In genomic region chr20:62366370-62367135, GRCh38 we compare ENCODE assay signal across 8 cellular contexts. TPM values are rescaled to one million over a fixed set of nuclear protein-coding genes. Genes with fewer than 3 reads are reported as not detected.
DNase-seq lines count a peak whose midpoint lies in the region; ATAC-seq, FAIRE-seq and TF ChIP-seq lines count a peak whose summit lies in the region.

No MANE protein-coding gene starts in this region.

- H3K36me3 Mint-ChIP-seq in activated naive CD4-positive, alpha-beta T cell treated with anti-CD3 and anti-CD28 coated beads, Interleukin-2, amount 50 U/mL, for 72 hours = no peaks in the 10 kb centered on the region

- H3K4me3 ChIP-seq in HUES6 (ENCODE audit: low read depth, low read length) (peak overlapping the region; percentile 70), K562 (peak overlapping the region; percentile 78), kidney (ENCODE audit: low read length in 2 of 2) (peak overlapping the region; percentile 73 to 76)

- intact Hi-C loops in K562 (cut with micrococcal nuclease) = loop anchor here (5.0 kb wide), 1 partner anchor 64 kb away; the partner anchor contains the start of gene ADRM1
- intact Hi-C loops in kidney (cut with DNase I) = no loop called here

- POLR2A ChIA-PET in K562 (lab: Yijun Ruan, JAX) = interaction anchor here (0.6 to 1.6 kb wide), 10 partner anchors 9 to 243 kb away, joined by 3 to 11 read pairs (median 4); partner anchors contain the start of gene RPS21

- peak overlapping the region; percentile 57; the same call in 1 of the 2 replicates for H2AFZ ChIP-seq in K562 (ENCODE audit: low read depth, low read length)

- peak overlapping the region; percentile 85 for H3K4me2 ChIP-seq in K562 (ENCODE audit: insufficient read depth, low read length)

- H3K79me2 ChIP-seq in K562 (ENCODE audit: control insufficient read depth, insufficient read depth, low read length) = peaks cover 48% of the 10 kb centered on the region

- TF ChIP-seq EP300 in K562 (IDR thresholded peaks at IDR 0.05; ENCODE audit: low read length) = no peak

- FAIRE-seq in K562 (lab: Jason Lieb, UNC) = no peak
- FAIRE-seq in kidney (lab: Jason Lieb, UNC) = no peak

- H3K9me1 ChIP-seq in K562 (ENCODE audit: control insufficient read depth, insufficient read depth, low read length) = peaks cover 4% of the 10 kb centered on the region

- H3K9me3 ChIP-seq in HUES6 (ENCODE audit: control insufficient read depth, insufficient read depth, low read depth, low read length) = no peaks in the 10 kb centered on the region
- H3K9me3 ChIP-seq in K562 (replicated peaks; ENCODE audit: control insufficient read depth, insufficient read depth, low read depth, low read length) = no peaks in the 10 kb centered on the region
- H3K9me3 ChIP-seq in kidney (ENCODE audit: control insufficient read depth in 1 of 2, low read length in 2 of 2) = no peaks in the 10 kb centered on the region

- in situ Hi-C loops in K562 (cut with MboI) = loop anchor here (5.0 to 10.0 kb wide), 2 partner anchors 59 to 372 kb away; no protein-coding TSS in a partner anchor

- 3% methylated on average over 26 of the region's 72 CpGs for WGBS in K562 (ENCODE audit: insufficient coverage, low coverage, missing lambda C conversion rate)

- H3K27ac Mint-ChIP-seq in activated naive CD4-positive, alpha-beta T cell treated with anti-CD3 and anti-CD28 coated beads, Interleukin-2, amount 50 U/mL, for 72 hours = no peak overlapping the region

- no peak for TF ChIP-seq RAD21 in K562 (CRISPR knock-in tag; conservative IDR thresholded peaks at IDR 0.05 in 1 of 2, IDR thresholded peaks at IDR 0.05 in 1 of 2)

- CTCF ChIA-PET in K562 (lab: Yijun Ruan, JAX; ENCODE audit: low intra/inter-chr PET ratio) = no interaction called here

- no peaks in the 10 kb centered on the region for H3K9me3 Mint-ChIP-seq in activated naive CD4-positive, alpha-beta T cell treated with anti-CD3 and anti-CD28 coated beads, Interleukin-2, amount 50 U/mL, for 72 hours

- H3K27me3 ChIP-seq in HUES6 (ENCODE audit: control insufficient read depth, insufficient read depth, low read length) (no peaks in the 10 kb centered on the region), K562 (ENCODE audit: control insufficient read depth in 2 of 2, insufficient read depth in 2 of 2, low read length in 2 of 2) (no peaks in the 10 kb centered on the region)

- no peak for TF ChIP-seq CTCF in K562 (IDR thresholded peaks at IDR 0.05 in 2 of 3, conservative IDR thresholded peaks at IDR 0.05 in 1 of 3; ENCODE audit: insufficient read depth in 2 of 3, low read depth in 1 of 3, low read length in 3 of 3)
- no peak for TF ChIP-seq CTCF in kidney (IDR thresholded peaks at IDR 0.05; ENCODE audit: borderline replicate concordance, extremely low read depth, insufficient read depth)

- ATAC-seq in K562 = peak; percentile 64
- no peak for ATAC-seq in activated naive CD4-positive, alpha-beta T cell treated with anti-CD3 and anti-CD28 coated beads, Interleukin-2, amount 50 U/mL, for 72 hours
- no peak for ATAC-seq in HG02588 (IDR thresholded peaks at IDR 0.05; ENCODE audit: unreplicated experiment)

- 0 out of 2 replicates have a peak, but pooled peaks have one; percentile 28 for TF ChIP-seq POLR2A in K562 (conservative IDR thresholded peaks at IDR 0.05)

- H3K4me1 ChIP-seq in HUES6 (ENCODE audit: control insufficient read depth, insufficient read depth, low read length) (peaks cover 69% of the 10 kb centered on the region), K562 (replicated peaks in 1 of 2; ENCODE audit: control insufficient read depth in 2 of 2, insufficient read depth in 2 of 2, low read length in 2 of 2) (peaks cover 57 to 100% of the 10 kb centered on the region in 2 experiments), kidney (ENCODE audit: control insufficient read depth in 1 of 2, insufficient read depth in 1 of 2, low read depth in 1 of 2, low read length in 2 of 2) (peaks cover 36 to 72% of the 10 kb centered on the region in 2 donors)

- H3K9ac ChIP-seq in HUES6 (ENCODE audit: low read length) (peak overlapping the region; percentile 76), K562 (ENCODE audit: insufficient read depth in 1 of 2, low read depth in 2 of 2, low read length in 2 of 2) (peak overlapping the region; percentile 75 to 96), kidney (ENCODE audit: low read length in 2 of 2) (peak overlapping the region; percentile 65 to 89)

- BruUV-seq in K562 (replicated peaks; lab: Mats Ljungman, UMichigan) = no TSS peak

- DNase-seq in AG08396 (ENCODE audit: low spot score) (peak; percentile 55), K562 (ENCODE audit: extremely low read depth in 1 of 4, low spot score in 3 of 4) (peak; percentile 79 to 91 (median 86)), kidney (peak; percentile 90), activated T-cell treated with anti-CD3 and anti-CD28 coated beads for 4 hours (no peak)
- DNase-seq in activated naive CD4-positive, alpha-beta T cell treated with anti-CD3 and anti-CD28 coated beads, Interleukin-2, amount 50 U/mL, for 72 hours (ENCODE audit: low spot score in 2 of 2) = no peak

- peak overlapping the region; percentile 88 for H3K27ac ChIP-seq in HUES6 (ENCODE audit: low read depth, low read length)
- peak overlapping the region; percentile 69 for H3K27ac ChIP-seq in K562 (ENCODE audit: extremely low read depth, low read depth, low read length)
- H3K27ac ChIP-seq in kidney (ENCODE audit: low read depth in 2 of 2, low read length in 2 of 2) = peak overlapping the region; percentile 91 to 95
- peak overlapping the region; percentile 17 for H3K27ac ChIP-seq in temporal lobe (ENCODE audit: low read depth, low read length)

- H3K36me3 ChIP-seq in HUES6 (ENCODE audit: control insufficient read depth, insufficient read depth, low read length) (peaks cover 12% of the 10 kb centered on the region; the same call in 1 of the 2 replicates), K562 (ENCODE audit: control insufficient read depth, insufficient read depth, low read length) (peaks cover 14% of the 10 kb centered on the region; the same call in 1 of the 3 replicates), kidney (ENCODE audit: control insufficient read depth in 1 of 2, insufficient read depth in 2 of 2, low read length in 2 of 2) (no peaks in the 10 kb centered on the region)

- H4K20me1 ChIP-seq in K562 (replicated peaks; ENCODE audit: control insufficient read depth, insufficient read depth, low read length) = peaks cover 10% of the 10 kb centered on the region; the same call in 1 of the 2 replicates

RNA-seq across cellular contexts. Expression of gene LAMA5, which starts 0.6 kb away (rescaled TPM):
- 218 and 612 TPM in 2 replicates for total RNA-seq in K562 (2011; cell fraction: chromatin; rRNA removed; ENCODE audit: low replicate concordance)
- 256 and 378 TPM in 2 replicates for total RNA-seq in K562 (2011; cell fraction: nucleolus; rRNA removed)
- total RNA-seq in K562 (2011; cell fraction: nucleoplasm; rRNA removed) = 206 and 238 TPM in 2 replicates
- total RNA-seq in K562 (2014; rRNA removed) (26.4 and 38.3 TPM in 2 replicates), K562 (2014; rRNA removed; fragmentation: Illumina TruSeq; extraction: Trizol) (2.2 and 3.2 TPM in 2 replicates), K562 (2015; rRNA removed; fragmentation: Illumina TruSeq; extraction: Trizol) (11.3 and 11.7 TPM in 2 replicates), K562 (2021) (86.4 and 101 TPM in 2 replicates), kidney (342 TPM), temporal lobe (13.5 TPM)
- polyA plus RNA-seq in K562 (2011; rRNA removed) (4.4 and 10.0 TPM in 2 replicates), K562 (2014; fragmentation: Illumina TruSeq; extraction: Trizol) (7.8 and 20.0 TPM in 2 replicates), K562 (2014; fragmentation: Nextera tagmentation; extraction: Ambion mirVana) (under 1 TPM; 0.31 to 0.48 TPM), K562 (2014; rRNA removed) (60.2 and 67.3 TPM in 2 replicates), kidney (ENCODE audit: insufficient read depth, low read depth, low replicate concordance) (94.0 TPM)
- 3.9 and 11.1 TPM in 2 replicates for polyA plus RNA-seq in K562 (2011; cell fraction: cytosol; rRNA removed)
- polyA plus RNA-seq in K562 (2011; cell fraction: nucleus; rRNA removed) = 130 and 166 TPM in 2 replicates
- 49.7 and 63.1 TPM in 2 replicates for polyA plus RNA-seq in K562 (2012)
- 1.5 and 1.9 TPM in 2 replicates for polyA minus RNA-seq in K562 (2011; rRNA and poly(A)+ RNA removed)
- 11.0 and 21.3 TPM in 2 replicates for polyA minus RNA-seq in K562 (2011; cell fraction: cytosol; rRNA and poly(A)+ RNA removed)
- polyA minus RNA-seq in K562 (2011; cell fraction: nucleus; rRNA and poly(A)+ RNA removed) = 33.7 and 42.1 TPM in 2 replicates
- total RNA-seq in activated naive CD4-positive, alpha-beta T cell treated with anti-CD3 and anti-CD28 coated beads, Interleukin-2, amount 50 U/mL, for 72 hours = under 1 TPM; 0.36 to 0.95 TPM

RNA-seq across cellular contexts. Expression of gene RPS21, which starts 20.4 kb away (rescaled TPM):
- total RNA-seq in K562 (2011; cell fraction: chromatin; rRNA removed; ENCODE audit: low replicate concordance) = 256 and 439 TPM in 2 replicates
- 1,390 and 1,394 TPM in 2 replicates for total RNA-seq in K562 (2011; cell fraction: nucleolus; rRNA removed)
- total RNA-seq in K562 (2011; cell fraction: nucleoplasm; rRNA removed) = 1,168 and 2,200 TPM in 2 replicates
- 1,801 and 2,504 TPM in 2 replicates for total RNA-seq in K562 (2014; rRNA removed)
- total RNA-seq in K562 (2014; rRNA removed; fragmentation: Illumina TruSeq; extraction: Trizol) = 1,196 and 1,380 TPM in 2 replicates
- 1,567 and 1,716 TPM in 2 replicates for total RNA-seq in K562 (2015; rRNA removed; fragmentation: Illumina TruSeq; extraction: Trizol)
- 3,091 and 3,491 TPM in 2 replicates for total RNA-seq in K562 (2021)
- 5,647 and 7,256 TPM in 2 replicates for polyA plus RNA-seq in K562 (2011; rRNA removed)
- 8,200 and 10,658 TPM in 2 replicates for polyA plus RNA-seq in K562 (2011; cell fraction: cytosol; rRNA removed)
- 3,206 and 5,803 TPM in 2 replicates for polyA plus RNA-seq in K562 (2011; cell fraction: nucleus; rRNA removed)
- polyA plus RNA-seq in K562 (2012) = 4,519 and 5,994 TPM in 2 replicates
- 1,908 and 2,386 TPM in 2 replicates for polyA plus RNA-seq in K562 (2014; fragmentation: Illumina TruSeq; extraction: Trizol)
- polyA plus RNA-seq in K562 (2014; fragmentation: Nextera tagmentation; extraction: Ambion mirVana) = 1,000 to 10,000 TPM; 3,588 to 3,968 TPM
- 3,958 and 4,439 TPM in 2 replicates for polyA plus RNA-seq in K562 (2014; rRNA removed)
- 1,429 and 1,744 TPM in 2 replicates for polyA minus RNA-seq in K562 (2011; rRNA and poly(A)+ RNA removed)
- 755 and 891 TPM in 2 replicates for polyA minus RNA-seq in K562 (2011; cell fraction: cytosol; rRNA and poly(A)+ RNA removed)
- polyA minus RNA-seq in K562 (2011; cell fraction: nucleus; rRNA and poly(A)+ RNA removed) = 430 and 792 TPM in 2 replicates
- 1,221 TPM for total RNA-seq in kidney
- 2,336 TPM for polyA plus RNA-seq in kidney (ENCODE audit: insufficient read depth, low read depth, low replicate concordance)
- 347 TPM for total RNA-seq in temporal lobe
- 1,000 to 10,000 TPM; 2,243 to 2,653 TPM for total RNA-seq in activated naive CD4-positive, alpha-beta T cell treated with anti-CD3 and anti-CD28 coated beads, Interleukin-2, amount 50 U/mL, for 72 hours

RNA-seq across cellular contexts. Expression of gene CABLES2, which starts 40.5 kb away (rescaled TPM):
- total RNA-seq in K562 (2011; cell fraction: chromatin; rRNA removed; ENCODE audit: low replicate concordance) = 3.6 and 7.1 TPM in 2 replicates
- 3.0 and 3.3 TPM in 2 replicates for total RNA-seq in K562 (2011; cell fraction: nucleolus; rRNA removed)
- total RNA-seq in K562 (2011; cell fraction: nucleoplasm; rRNA removed) = 2.5 and 3.0 TPM in 2 replicates
- total RNA-seq in K562 (2014; rRNA removed) = 1.2 and 2.0 TPM in 2 replicates
- total RNA-seq in K562 (2014; rRNA removed; fragmentation: Illumina TruSeq; extraction: Trizol) = 0.93 and 1.3 TPM in 2 replicates
- total RNA-seq in K562 (2015; rRNA removed; fragmentation: Illumina TruSeq; extraction: Trizol) = 1.4 and 1.6 TPM in 2 replicates
- total RNA-seq in K562 (2021) = 3.7 and 4.2 TPM in 2 replicates
- polyA plus RNA-seq in K562 (2011; rRNA removed) = 2.2 and 2.5 TPM in 2 replicates
- polyA plus RNA-seq in K562 (2011; cell fraction: cytosol; rRNA removed) = 2.6 and 3.8 TPM in 2 replicates
- polyA plus RNA-seq in K562 (2011; cell fraction: nucleus; rRNA removed) = 5.3 and 9.0 TPM in 2 replicates
- 3.9 and 7.7 TPM in 2 replicates for polyA plus RNA-seq in K562 (2012)
- polyA plus RNA-seq in K562 (2014; fragmentation: Illumina TruSeq; extraction: Trizol) = 2.7 and 3.2 TPM in 2 replicates
- under 1 TPM; 0.46 to 0.72 TPM for polyA plus RNA-seq in K562 (2014; fragmentation: Nextera tagmentation; extraction: Ambion mirVana)
- polyA plus RNA-seq in K562 (2014; rRNA removed) = 2.1 and 2.2 TPM in 2 replicates
- 1.1 and 1.7 TPM in 2 replicates for polyA minus RNA-seq in K562 (2011; rRNA and poly(A)+ RNA removed)
- 5.1 and 5.4 TPM in 2 replicates for polyA minus RNA-seq in K562 (2011; cell fraction: cytosol; rRNA and poly(A)+ RNA removed)
- 1.6 and 1.7 TPM in 2 replicates for polyA minus RNA-seq in K562 (2011; cell fraction: nucleus; rRNA and poly(A)+ RNA removed)
- 4.5 TPM for total RNA-seq in kidney
- polyA plus RNA-seq in kidney (ENCODE audit: insufficient read depth, low read depth, low replicate concordance) = 2.0 TPM
- total RNA-seq in temporal lobe = 3.7 TPM
- 1 to 10 TPM; 5.8 to 6.4 TPM for total RNA-seq in activated naive CD4-positive, alpha-beta T cell treated with anti-CD3 and anti-CD28 coated beads, Interleukin-2, amount 50 U/mL, for 72 hours

Comparison
In these comparisons a context has a peak if more than half of its experiments do, and no peak if none do; other contexts are left out.
1. DNase-seq: peak in AG08396 (single experiment), K562 (4 of 4) and kidney (single experiment); none in activated naive CD4-positive, alpha-beta T cell treated with anti-CD3 and anti-CD28 coated beads, Interleukin-2, amount 50 U/mL, for 72 hours (0 of 2) and activated T-cell treated with anti-CD3 and anti-CD28 coated beads for 4 hours (single experiment).
2. H3K27ac ChIP-seq: peak in every context shown above with its lines; median percentile 93 in kidney; 88 in HUES6; 69 in K562; 17 in temporal lobe.
3. Peak in every context shown above with its lines, with median percentiles within 50 percentile points of each other: H3K4me3 ChIP-seq and H3K9ac ChIP-seq.